23 cellular contexts compared by ENCODE assay signal in the genomic region with DNA sequence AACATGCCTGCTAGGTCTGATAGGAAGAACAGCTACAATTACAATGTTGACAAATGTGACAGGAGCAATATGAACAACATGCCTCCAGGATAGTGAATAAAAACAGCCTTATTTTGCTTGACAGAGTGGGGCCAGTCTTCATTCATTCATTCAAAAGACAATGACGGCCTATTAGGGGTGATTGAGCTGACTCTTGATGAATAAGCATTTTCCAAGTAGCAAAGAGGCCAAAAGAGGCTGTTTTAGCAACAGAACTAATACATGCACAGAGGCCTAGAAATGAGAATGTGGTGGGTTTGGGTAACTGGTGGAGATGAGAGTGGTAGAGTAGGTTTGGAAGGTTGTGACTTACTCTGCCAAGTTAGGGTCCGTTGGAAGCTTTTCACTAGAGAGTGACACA.
"Had no signal": no experiment of that assay in that cellular context is flagged by ENCODE, and none has a peak within 500 bp of the region (broad histone marks: within the 10 kb centered on the region; RNA-seq: fewer than 3 reads in every experiment).

No MANE protein-coding gene starts in this region.

- H3K4me3 ChIP-seq: colonic mucosa, esophagus squamous epithelium, gastrocnemius medialis, heart right ventricle, left lung, lower lobe of right lung, mucosa of descending colon had no signal

- H3K4me1 ChIP-seq: colonic mucosa, esophagus squamous epithelium, gastrocnemius medialis, heart right ventricle, left lung, lower lobe of right lung had no signal

- H3K36me3 ChIP-seq: colonic mucosa, esophagus squamous epithelium, gastrocnemius medialis, heart right ventricle, left lung, lower lobe of right lung had no signal

- DNase-seq: colonic mucosa; cortex of kidney; effector CD4-positive, alpha-beta T cell; effector memory CD4-positive, alpha-beta T cell; erythroblast; esophagus squamous epithelium; foreskin fibroblast; foreskin melanocyte; gastrocnemius medialis; glutamatergic neuron; head of caudate nucleus; heart right ventricle; hippocampal formation; left cardiac atrium; left lung; left ventricle myocardium superior; lower lobe of right lung; mesenchymal stem cell; mucosa of descending colon had no signal

- H3K4me3 Mint-ChIP-seq: dendritic cell treated with granulocyte-macrophage colony-stimulating factor and Interleukin-4, amounts not matched to agents 40 ng/mL and 50 ng/mL, for 4 days; mesothelial cell of epicardium had no signal

- ATAC-seq: esophagus mucosa, gastrocnemius medialis, heart right ventricle, left cardiac atrium, left lung, left ventricle myocardium superior, lower lobe of right lung, mucosa of descending colon had no signal

- H3K27ac ChIP-seq: colonic mucosa, epithelial cell of prostate, esophagus squamous epithelium, gastrocnemius medialis, heart right ventricle, left lung, lower lobe of right lung had no signal

- H3K36me3 Mint-ChIP-seq: mesothelial cell of epicardium had no signal

- H3K9me3 ChIP-seq: colonic mucosa, esophagus squamous epithelium, gastrocnemius medialis, heart right ventricle, left lung, lower lobe of right lung, mucosa of descending colon had no signal

- H3K27me3 ChIP-seq: colonic mucosa, esophagus squamous epithelium, gastrocnemius medialis, left lung had no signal

- H3K27ac Mint-ChIP-seq: dendritic cell treated with granulocyte-macrophage colony-stimulating factor and Interleukin-4, amounts not matched to agents 40 ng/mL and 50 ng/mL, for 4 days; mesothelial cell of epicardium had no signal

- H3K9me3 Mint-ChIP-seq: dendritic cell treated with granulocyte-macrophage colony-stimulating factor and Interleukin-4, amounts not matched to agents 40 ng/mL and 50 ng/mL, for 4 days; mesothelial cell of epicardium had no signal
